ENCODE assay signal across 8 cellular contexts in genomic region chr11:62842171-62842717, GRCh38. TPM values are rescaled to one million over a fixed set of nuclear protein-coding genes. Genes with fewer than 3 reads are reported as not detected.
A peak's percentile ranks its signal among the peaks of the same experiment; 100 is the strongest.
DNase-seq lines count a peak whose midpoint lies in the region; ATAC-seq and TF ChIP-seq lines count a peak whose summit lies in the region.

No MANE protein-coding gene starts in this region.

- peak overlapping the region; percentile 26 for H3K4me3 ChIP-seq in astrocyte of the spinal cord (ENCODE audit: low read depth, low read length)

- in situ Hi-C loops in astrocyte of the spinal cord (cut with HindIII; ENCODE audit: low sequenced_read_pairs): no loop called here

- intact Hi-C loops in left colon (cut with DNase I, micrococcal nuclease): no loop called here

- no peak for TF ChIP-seq CTCF in astrocyte of the spinal cord (IDR thresholded peaks at IDR 0.05; ENCODE audit: low read depth, low read length)

- ATAC-seq in left colon: peak; percentile 0

- DNase-seq in D341Med (ENCODE audit: low spot score) (peak; percentile 48), NCI-H82 treated with DMSO at 0.1 percent for 48 hours (lab: John Stamatoyannopoulos, UW; ENCODE audit: unreplicated experiment) (peak; percentile 60), astrocyte of the spinal cord (ENCODE audit: low read depth, low spot score) (no peak), left colon (peak; percentile 50 to 80), middle frontal gyrus (ENCODE audit: extremely low spot score, low spot score) (no peak), AML-193 (lab: John Stamatoyannopoulos, UW) (no peak)
- DNase-seq in stimulated activated naive CD4-positive, alpha-beta T cell treated with Interleukin-2 at 50 U/mL for 16 hours (lab: John Stamatoyannopoulos, UW): peak; percentile 11
- DNase-seq in NK-92 treated with Interleukin-12 subunit alpha and Interleukin-12 subunit beta, amount 100 ng/mL, for 24 hours (lab: John Stamatoyannopoulos, UW): no peak

RNA-seq across cellular contexts. Expression of gene WDR74, which starts 2.9 kb away (rescaled TPM):
- 10 to 100 TPM; 31.3 to 38.9 TPM for total RNA-seq in left colon

RNA-seq across cellular contexts. Expression of gene TEX54, which starts 9.6 kb away (rescaled TPM):
- total RNA-seq in left colon: not detected

RNA-seq across cellular contexts. Expression of gene STX5, which starts 10.4 kb away (rescaled TPM):
- total RNA-seq in left colon: 10 to 100 TPM; 37.7 to 39.6 TPM

RNA-seq across cellular contexts. Expression of gene NXF1, which starts 37.0 kb away (rescaled TPM):
- total RNA-seq in left colon: 10 to 100 TPM; 50.4 to 51.0 TPM

RNA-seq across cellular contexts. Expression of gene SLC3A2, which starts 38.5 kb away (rescaled TPM):
- total RNA-seq in left colon: 100 to 1,000 TPM in 1 of 2 donors, 10 to 100 TPM in 1; 98.8 to 107 TPM

Comparison
In these comparisons a context has a peak if more than half of its experiments do, and no peak if none do; other contexts are left out.
1. DNase-seq: peak in D341Med (single experiment), NCI-H82 treated with DMSO at 0.1 percent for 48 hours (single experiment), left colon (2 of 2) and stimulated activated naive CD4-positive, alpha-beta T cell treated with Interleukin-2 at 50 U/mL for 16 hours (single experiment); none in astrocyte of the spinal cord (single experiment), middle frontal gyrus (single experiment), NK-92 treated with Interleukin-12 subunit alpha and Interleukin-12 subunit beta, amount 100 ng/mL, for 24 hours (single experiment) and AML-193 (0 of 2).